In genomic region chrX:38898261-38898660, GRCh38 we compare ENCODE assay signal across 22 cellular contexts.
DNase-seq lines count a peak whose midpoint lies in the region; ATAC-seq, FAIRE-seq and TF ChIP-seq lines count a peak whose summit lies in the region.
"Had no signal": no experiment of that assay in that cellular context is flagged by ENCODE, and none has a peak within 500 bp of the region (broad histone marks: within the 10 kb centered on the region; RNA-seq: fewer than 3 reads in every experiment).

No MANE protein-coding gene starts in this region.

- no peak overlapping the region for H3K9ac ChIP-seq in K562 (ENCODE audit: insufficient read depth in 1 of 2, low read depth in 2 of 2, low read length in 2 of 2)

- no peak for ATAC-seq in K562
- ATAC-seq: left ventricle myocardium superior; mucosa of descending colon; stimulated activated effector memory CD8-positive, alpha-beta T cell treated with anti-CD3 and anti-CD28 coated beads, Interleukin-12 subunit alpha, Interleukin-12 subunit beta, amount 100 ng/mL, for 72 hours had no signal

- H3K9me3 ChIP-seq in KOPT-K1 (ENCODE audit: insufficient read depth, low read length, poor library complexity, severe bottlenecking): no peaks in the 10 kb centered on the region
- H3K9me3 ChIP-seq in K562 (replicated peaks; ENCODE audit: control insufficient read depth, insufficient read depth, low read depth, low read length): no peaks in the 10 kb centered on the region
- no peaks in the 10 kb centered on the region for H3K9me3 ChIP-seq in Peyer's patch
- H3K9me3 ChIP-seq: mucosa of descending colon, prostate gland, SJSA1, thoracic aorta had no signal

- 11% methylated on average over 3 of the region's 6 CpGs for WGBS in K562 (ENCODE audit: insufficient coverage, low coverage, missing lambda C conversion rate)

- CTCF ChIA-PET in K562 (lab: Yijun Ruan, JAX; ENCODE audit: low intra/inter-chr PET ratio): no interaction called here

- H3K4me3 ChIP-seq in K562 (no peak overlapping the region), Peyer's patch (no peak overlapping the region)
- H3K4me3 ChIP-seq: cardiac muscle cell, mucosa of descending colon, PC-9, prostate gland, SJSA1, thoracic aorta had no signal

- H2AFZ ChIP-seq in K562 (ENCODE audit: low read depth, low read length): no peak overlapping the region
- H2AFZ ChIP-seq: PC-9 had no signal

- H3K27me3 ChIP-seq in K562 (ENCODE audit: control insufficient read depth in 2 of 2, insufficient read depth in 2 of 2, low read length in 2 of 2) (no peaks in the 10 kb centered on the region), Peyer's patch (no peaks in the 10 kb centered on the region)
- H3K27me3 ChIP-seq: cardiac muscle cell, SJSA1 had no signal

- BruUV-seq in K562 (replicated peaks; lab: Mats Ljungman, UMichigan): no TSS peak

- TF ChIP-seq RAD21 in K562 (CRISPR knock-in tag; conservative IDR thresholded peaks at IDR 0.05 in 1 of 2, IDR thresholded peaks at IDR 0.05 in 1 of 2): no peak

- intact Hi-C loops in K562 (cut with micrococcal nuclease): no loop called here
- intact Hi-C loops in head of caudate nucleus (cut with DNase I): no loop called here

- no peak for FAIRE-seq in K562 (lab: Jason Lieb, UNC)

- no peaks in the 10 kb centered on the region for H3K9me1 ChIP-seq in K562 (ENCODE audit: control insufficient read depth, insufficient read depth, low read length)

- no peaks in the 10 kb centered on the region for H3K36me3 ChIP-seq in KOPT-K1 (ENCODE audit: insufficient read depth, low read length)
- no peaks in the 10 kb centered on the region for H3K36me3 ChIP-seq in K562 (ENCODE audit: control insufficient read depth, insufficient read depth, low read length)
- no peaks in the 10 kb centered on the region for H3K36me3 ChIP-seq in Peyer's patch
- H3K36me3 ChIP-seq: cardiac muscle cell, prostate gland, SJSA1, thoracic aorta had no signal

- POLR2A ChIA-PET in K562 (lab: Yijun Ruan, JAX): no interaction called here

- H3K27ac ChIP-seq in KOPT-K1 (ENCODE audit: low read depth, low read length, poor library complexity, severe bottlenecking): peak overlapping the region; percentile 51
- H3K27ac ChIP-seq in K562 (ENCODE audit: extremely low read depth, low read depth, low read length): no peak overlapping the region
- no peak overlapping the region for H3K27ac ChIP-seq in Peyer's patch
- H3K27ac ChIP-seq: cardiac muscle cell, PC-9, prostate gland, SJSA1, thoracic aorta had no signal

- H3K4me2 ChIP-seq in K562 (ENCODE audit: insufficient read depth, low read length): no peak overlapping the region
- H3K4me2 ChIP-seq: PC-9 had no signal

- no peaks in the 10 kb centered on the region for H4K20me1 ChIP-seq in K562 (replicated peaks; ENCODE audit: control insufficient read depth, insufficient read depth, low read length)

- in situ Hi-C loops in K562 (cut with MboI): no loop called here

- TF ChIP-seq CTCF in K562 (IDR thresholded peaks at IDR 0.05 in 2 of 3, conservative IDR thresholded peaks at IDR 0.05 in 1 of 3; ENCODE audit: insufficient read depth in 2 of 3, low read depth in 1 of 3, low read length in 3 of 3) (no peak), Peyer's patch (IDR thresholded peaks at IDR 0.05) (no peak)

- H3K4me1 ChIP-seq in K562 (replicated peaks in 1 of 2; ENCODE audit: control insufficient read depth in 2 of 2, insufficient read depth in 2 of 2, low read length in 2 of 2) (no peaks in the 10 kb centered on the region; a peak in 2 of 5 replicates), Peyer's patch (no peaks in the 10 kb centered on the region)
- H3K4me1 ChIP-seq: prostate gland, SJSA1 had no signal

- no peaks in the 10 kb centered on the region for H3K79me2 ChIP-seq in K562 (ENCODE audit: control insufficient read depth, insufficient read depth, low read length)

- DNase-seq in GDM1 (lab: John Stamatoyannopoulos, UW): peak; percentile 10
- peak; percentile 55 for DNase-seq in NOMO-1 treated with DMSO at 0.1 percent for 48 hours (lab: John Stamatoyannopoulos, UW; ENCODE audit: unreplicated experiment)
- DNase-seq in K562 (ENCODE audit: extremely low read depth in 1 of 4, low spot score in 3 of 4): no peak
- DNase-seq in head of caudate nucleus: no peak
- no peak for DNase-seq in GM19238 (ENCODE audit: insufficient read length, low spot score)
- DNase-seq in Peyer's patch: no peak
- DNase-seq: activated CD4-positive, alpha-beta memory T cell treated with anti-CD3 and anti-CD28 coated beads, Interleukin-2, amount 10 ng/mL, durations not matched to agents 7 days and 5 days; activated CD4-positive, CD25-positive, alpha-beta regulatory T cell; activated naive CD4-positive, alpha-beta T cell; CD4-positive, alpha-beta T cell; HCEC 1CT; left ventricle myocardium superior; mucosa of descending colon; NCI-H1694 treated with DMSO at 0.1 percent for 48 hours; NCI-H446 treated with DMSO at 0.1 percent for 48 hours; PC-9 had no signal

- TF ChIP-seq POLR2A in K562 (conservative IDR thresholded peaks at IDR 0.05) (no peak), Peyer's patch (IDR thresholded peaks at IDR 0.05) (no peak)

- no peak for TF ChIP-seq EP300 in K562 (IDR thresholded peaks at IDR 0.05; ENCODE audit: low read length)

TF ChIP-seq in K562, 482 proteins besides CTCF, POLR2A, EP300 and RAD21:
- no peak for TF ChIP-seq CREM (IDR thresholded peaks at IDR 0.05; ENCODE audit: low read depth)
- peak; percentile 38; the same call in 1 of the 2 replicates for TF ChIP-seq SPI1 (IDR thresholded peaks at IDR 0.05; ENCODE audit: borderline replicate concordance, low read depth, low read length)

Comparison
In these comparisons a context has a peak if more than half of its experiments do, and no peak if none do; other contexts are left out.
1. DNase-seq: peak in GDM1 (single experiment) and NOMO-1 treated with DMSO at 0.1 percent for 48 hours (single experiment); none in K562 (0 of 4), head of caudate nucleus (0 of 42), GM19238 (single experiment) and Peyer's patch (0 of 3).